In genomic region chr17:75273968-75274708, GRCh38 we compare ENCODE assay signal across 10 cellular contexts. TPM values are rescaled to one million over a fixed set of nuclear protein-coding genes. Genes with fewer than 3 reads are reported as not detected.
DNase-seq lines count a peak whose midpoint lies in the region; ATAC-seq and TF ChIP-seq lines count a peak whose summit lies in the region.
"Had no signal": no experiment of that assay in that cellular context is flagged by ENCODE, and none has a peak within 500 bp of the region (broad histone marks: within the 10 kb centered on the region; RNA-seq: fewer than 3 reads in every experiment).

No MANE protein-coding gene starts in this region.

- H3K4me3 Mint-ChIP-seq in brain (peak overlapping the region in 4 of 5 experiments; percentile 4 to 53 (median 7)), nephron (peak overlapping the region; percentile 49 to 75 (median 56))

- DNase-seq in DMS 273 (lab: John Stamatoyannopoulos, UW; ENCODE audit: unreplicated experiment), result peak; percentile 48
- no peak for DNase-seq in DMS 273 treated with DMSO at 0.1 percent for 48 hours (lab: John Stamatoyannopoulos, UW)
- no peak for DNase-seq in HPDE6-E6E7 (ENCODE audit: extremely low spot score)
- DNase-seq: activated CD4-positive, alpha-beta T cell treated with anti-CD3 and anti-CD28 coated beads, Interleukin-2, amount 50 U/mL, for 4 hours had no signal

- no peaks in the 10 kb centered on the region for H3K9me3 Mint-ChIP-seq in brain
- no peaks in the 10 kb centered on the region for H3K9me3 Mint-ChIP-seq in nephron

- ATAC-seq in GM18907 (IDR thresholded peaks at IDR 0.05; ENCODE audit: unreplicated experiment) (no peak), GM19023 (IDR thresholded peaks at IDR 0.05; ENCODE audit: unreplicated experiment) (no peak)
- ATAC-seq: Right ventricle myocardium inferior had no signal

- TF ChIP-seq EP300 in Ishikawa (IDR thresholded peaks at IDR 0.05; ENCODE audit: borderline replicate concordance), result no peak

- H3K36me3 Mint-ChIP-seq in brain (no peaks in the 10 kb centered on the region), nephron (ENCODE audit: low read depth) (no peaks in the 10 kb centered on the region)

- H3K27me3 Mint-ChIP-seq in brain (no peaks in the 10 kb centered on the region), nephron (ENCODE audit: low read depth) (peaks cover 2% of the 10 kb centered on the region)

- H3K27ac Mint-ChIP-seq in brain (peak overlapping the region in 3 of 5 experiments; percentile 34 to 80 (median 70)), nephron (no peak overlapping the region)

- H3K4me1 Mint-ChIP-seq in brain, result peaks cover 25% of the 10 kb centered on the region
- peaks cover 19% of the 10 kb centered on the region for H3K4me1 Mint-ChIP-seq in nephron

- TF ChIP-seq CTCF in brain (conservative IDR thresholded peaks at IDR 0.05) (no peak), nephron (IDR thresholded peaks at IDR 0.05; ENCODE audit: unreplicated experiment in 3 of 3) (no peak)

- TF ChIP-seq RAD21 in Ishikawa (IDR thresholded peaks at IDR 0.05; ENCODE audit: low read depth), result no peak

TF ChIP-seq in Ishikawa, 13 proteins besides CTCF, POLR2A, EP300 and RAD21:
- TF ChIP-seq REST (IDR thresholded peaks at IDR 0.05; ENCODE audit: low read depth) (peak; percentile 75), EGR1 (IDR thresholded peaks at IDR 0.05) (no peak), TAF1 (IDR thresholded peaks at IDR 0.05; ENCODE audit: low read depth) (no peak)

RNA-seq across cellular contexts. Expression of gene MIF4GD, which starts 3.1 kb away (rescaled TPM):
- 47.6 TPM for polyA plus RNA-seq in brain (ENCODE audit: insufficient read depth, low read depth, low replicate concordance)

RNA-seq across cellular contexts. Expression of gene MRPS7, which starts 12.5 kb away (rescaled TPM):
- polyA plus RNA-seq in brain (ENCODE audit: insufficient read depth, low read depth, low replicate concordance), result 64.9 TPM

RNA-seq across cellular contexts. Expression of gene GGA3, which starts 12.7 kb away (rescaled TPM):
- 25.2 TPM for polyA plus RNA-seq in brain (ENCODE audit: insufficient read depth, low read depth, low replicate concordance)

RNA-seq across cellular contexts. Expression of gene SLC25A19, which starts 15.1 kb away (rescaled TPM):
- 22.0 TPM for polyA plus RNA-seq in brain (ENCODE audit: insufficient read depth, low read depth, low replicate concordance)

Comparison
In these comparisons a context has a peak if more than half of its experiments do, and no peak if none do; other contexts are left out.
1. H3K27ac Mint-ChIP-seq: peak in brain (3 of 5); none in nephron (0 of 3).